Comparison of ENCODE assay signal across 8 cellular contexts in genomic region chr12:49017764-49018281, GRCh38. TPM values are rescaled to one million over a fixed set of nuclear protein-coding genes. Genes with fewer than 3 reads are reported as not detected.
A peak's percentile ranks its signal among the peaks of the same experiment; 100 is the strongest.
DNase-seq lines count a peak whose midpoint lies in the region; ATAC-seq, FAIRE-seq and TF ChIP-seq lines count a peak whose summit lies in the region.

No MANE protein-coding gene starts in this region.

- H3K36me3 ChIP-seq in SJCRH30 (no peaks in the 10 kb centered on the region; the same call in 1 of the 2 replicates), mesenchymal stem cell (ENCODE audit: control insufficient read depth in 1 of 2, insufficient read depth in 2 of 2, low read depth in 1 of 2, low read length in 2 of 2) (peaks cover 23 to 29% of the 10 kb centered on the region in 2 experiments)

- H3K4me2 ChIP-seq in mesenchymal stem cell (ENCODE audit: low read length, poor library complexity, severe bottlenecking), result peak overlapping the region; percentile 51

- no peak overlapping the region for H3K23ac ChIP-seq in mesenchymal stem cell (ENCODE audit: low read length in 2 of 2)

- H3K27ac ChIP-seq in SJCRH30 (peak overlapping the region; percentile 63), mesenchymal stem cell (ENCODE audit: low read length, poor library complexity, severe bottlenecking) (peak overlapping the region; percentile 95), temporal lobe (ENCODE audit: low read depth, low read length) (peak overlapping the region; percentile 71)

- H3K4me3 ChIP-seq in SJCRH30 (peak overlapping the region; percentile 77), choroid plexus epithelial cell (ENCODE audit: low read depth, low read length) (peak overlapping the region; percentile 76), mesenchymal stem cell (ENCODE audit: insufficient read depth in 1 of 2, low read depth in 1 of 2, low read length in 2 of 2) (peak overlapping the region; percentile 77 to 97)

- peak overlapping the region; percentile 85 for H4K91ac ChIP-seq in mesenchymal stem cell (ENCODE audit: low read length)

- no peak overlapping the region for H2BK120ac ChIP-seq in mesenchymal stem cell (ENCODE audit: low read depth, low read length)

- peak overlapping the region; percentile 17 for H2AK5ac ChIP-seq in mesenchymal stem cell (ENCODE audit: low read length, severe bottlenecking)

- no peak overlapping the region for H2BK5ac ChIP-seq in mesenchymal stem cell (ENCODE audit: low read depth, low read length, poor library complexity, severe bottlenecking)

- no peaks in the 10 kb centered on the region for H3K9me3 ChIP-seq in SJCRH30 (replicated peaks)
- H3K9me3 ChIP-seq in mesenchymal stem cell (ENCODE audit: control insufficient read depth, low read length), result no peaks in the 10 kb centered on the region

- no peak overlapping the region for H2BK12ac ChIP-seq in mesenchymal stem cell (ENCODE audit: low read length in 2 of 2)

- H3K79me1 ChIP-seq in mesenchymal stem cell (replicated peaks; ENCODE audit: low read length, poor library complexity, severe bottlenecking), result peaks cover 31% of the 10 kb centered on the region

- no peaks in the 10 kb centered on the region for H3K27me3 ChIP-seq in SJCRH30
- H3K27me3 ChIP-seq in mesenchymal stem cell (ENCODE audit: control insufficient read depth in 1 of 2, insufficient read depth in 1 of 2, low read length in 2 of 2), result no peaks in the 10 kb centered on the region

- TF ChIP-seq CTCF in choroid plexus epithelial cell (conservative IDR thresholded peaks at IDR 0.05; ENCODE audit: low read depth, low read length), result peak; percentile 37

- ATAC-seq in HG02870 (IDR thresholded peaks at IDR 0.05; ENCODE audit: unreplicated experiment) (peak; percentile 17), GM21381 (IDR thresholded peaks at IDR 0.05; ENCODE audit: unreplicated experiment) (no peak)

- H4K8ac ChIP-seq in mesenchymal stem cell (ENCODE audit: low read length), result peak overlapping the region; percentile 90

- no peak for TF ChIP-seq POLR2A in GM12891 (IDR thresholded peaks at IDR 0.05; ENCODE audit: low read depth, low read length)

- peak overlapping the region; percentile 98 for H3K9ac ChIP-seq in mesenchymal stem cell (ENCODE audit: low read length)

- no peak overlapping the region for H2BK15ac ChIP-seq in mesenchymal stem cell (ENCODE audit: low read depth, poor library complexity, severe bottlenecking)

- peak overlapping the region; percentile 85 to 93 for H3K18ac ChIP-seq in mesenchymal stem cell (ENCODE audit: low read depth in 1 of 2, low read length in 2 of 2)

- DNase-seq in GM12891 (ENCODE audit: insufficient read length, low spot score) (no peak), SJCRH30 (peak in 1 of 2 experiments; percentile 49), choroid plexus epithelial cell (ENCODE audit: low read depth) (peak; percentile 57), mesenchymal stem cell (peak; percentile 79), NCI-H226 (no peak)

- FAIRE-seq in GM12891 (lab: Jason Lieb, UNC), result peak; percentile 79

- peak overlapping the region in 1 of 2 experiments; percentile 98 for H3K14ac ChIP-seq in mesenchymal stem cell (ENCODE audit: low read length in 2 of 2)

- peaks cover 2% of the 10 kb centered on the region; the same call in 1 of the 2 replicates for H3K4me1 ChIP-seq in SJCRH30
- peaks cover 5% of the 10 kb centered on the region for H3K4me1 ChIP-seq in mesenchymal stem cell (ENCODE audit: control insufficient read depth, insufficient read depth, low read depth, low read length)

- peak overlapping the region; percentile 35 to 95 for H3K4ac ChIP-seq in mesenchymal stem cell (ENCODE audit: low read depth in 1 of 2, low read length in 2 of 2)

- WGBS in mesenchymal stem cell, result 21% methylated on average over 10 of the region's 10 CpGs

- peak overlapping the region; percentile 87 for H2AFZ ChIP-seq in mesenchymal stem cell (ENCODE audit: low read depth, low read length)

TF ChIP-seq in GM12891, 5 proteins besides CTCF, POLR2A, EP300 and RAD21:
- TF ChIP-seq PAX5 (IDR thresholded peaks at IDR 0.05; ENCODE audit: insufficient read depth, low read length, severe bottlenecking) (no peak), POLR2AphosphoS5 (IDR thresholded peaks at IDR 0.05; ENCODE audit: low read depth, low read length) (no peak), POU2F2 (IDR thresholded peaks at IDR 0.05; ENCODE audit: low read depth, low read length) (no peak), SPI1 (IDR thresholded peaks at IDR 0.05; ENCODE audit: low read depth, low read length) (no peak), TAF1 (IDR thresholded peaks at IDR 0.05; ENCODE audit: low read depth, low read length) (no peak)

RNA-seq across cellular contexts. Expression of gene PRKAG1, which starts 0.8 kb away (rescaled TPM):
- 49.9 TPM for polyA plus RNA-seq in GM12891 (2012; ENCODE audit: low read depth, missing spikeins)
- total RNA-seq in SJCRH30 (2014; rRNA removed; shearing (Covaris generic)), result 37.1 and 43.0 TPM in 2 replicates
- polyA plus RNA-seq in mesenchymal stem cell (2013, experiment 1 of 2), result 62.2 TPM
- polyA plus RNA-seq in mesenchymal stem cell (2013, experiment 2 of 2), result 63.2 TPM
- 19.4 TPM for total RNA-seq in temporal lobe

RNA-seq across cellular contexts. Expression of gene DDN, which starts 18.6 kb away (rescaled TPM):
- 2.0 TPM for polyA plus RNA-seq in GM12891 (2012; ENCODE audit: low read depth, missing spikeins)
- total RNA-seq in SJCRH30 (2014; rRNA removed; shearing (Covaris generic)), result 5.0 and 5.5 TPM in 2 replicates
- polyA plus RNA-seq in mesenchymal stem cell (2013, experiment 1 of 2), result 0.17 TPM
- polyA plus RNA-seq in mesenchymal stem cell (2013, experiment 2 of 2), result 0.19 TPM
- 11.1 TPM for total RNA-seq in temporal lobe

RNA-seq across cellular contexts. Expression of gene WNT1, which starts 39.7 kb away (rescaled TPM):
- not detected for polyA plus RNA-seq in GM12891 (2012; ENCODE audit: low read depth, missing spikeins)
- total RNA-seq in SJCRH30 (2014; rRNA removed; shearing (Covaris generic)), result not detected in 2 replicates
- polyA plus RNA-seq in mesenchymal stem cell (2013, experiment 1 of 2), result not detected
- not detected for polyA plus RNA-seq in mesenchymal stem cell (2013, experiment 2 of 2)
- not detected for total RNA-seq in temporal lobe

RNA-seq across cellular contexts. Expression of gene KMT2D, which starts 42.8 kb away (rescaled TPM):
- polyA plus RNA-seq in GM12891 (2012; ENCODE audit: low read depth, missing spikeins), result 17.2 TPM
- total RNA-seq in SJCRH30 (2014; rRNA removed; shearing (Covaris generic)), result 30.1 and 31.2 TPM in 2 replicates
- polyA plus RNA-seq in mesenchymal stem cell (2013, experiment 1 of 2), result 14.1 TPM
- 11.6 TPM for polyA plus RNA-seq in mesenchymal stem cell (2013, experiment 2 of 2)
- 38.4 TPM for total RNA-seq in temporal lobe

RNA-seq across cellular contexts. Expression of gene WNT10B, which starts 46.3 kb away (rescaled TPM):
- 0.30 TPM for polyA plus RNA-seq in GM12891 (2012; ENCODE audit: low read depth, missing spikeins)
- total RNA-seq in SJCRH30 (2014; rRNA removed; shearing (Covaris generic)), result 2.8 and 3.0 TPM in 2 replicates
- 0.11 TPM for polyA plus RNA-seq in mesenchymal stem cell (2013, experiment 1 of 2)
- 0.04 TPM for polyA plus RNA-seq in mesenchymal stem cell (2013, experiment 2 of 2)
- 6.6 TPM for total RNA-seq in temporal lobe

Comparison
In these comparisons a context has a peak if more than half of its experiments do, and no peak if none do; other contexts are left out.
1. DNase-seq: peak in choroid plexus epithelial cell (single experiment) and mesenchymal stem cell (single experiment); none in GM12891 (single experiment) and NCI-H226 (single experiment).
2. Peak in every context shown above with its lines, with median percentiles within 50 percentile points of each other: H3K27ac ChIP-seq and H3K4me3 ChIP-seq.